Comparison of ENCODE assay signal across 8 cellular contexts in the genomic region with DNA sequence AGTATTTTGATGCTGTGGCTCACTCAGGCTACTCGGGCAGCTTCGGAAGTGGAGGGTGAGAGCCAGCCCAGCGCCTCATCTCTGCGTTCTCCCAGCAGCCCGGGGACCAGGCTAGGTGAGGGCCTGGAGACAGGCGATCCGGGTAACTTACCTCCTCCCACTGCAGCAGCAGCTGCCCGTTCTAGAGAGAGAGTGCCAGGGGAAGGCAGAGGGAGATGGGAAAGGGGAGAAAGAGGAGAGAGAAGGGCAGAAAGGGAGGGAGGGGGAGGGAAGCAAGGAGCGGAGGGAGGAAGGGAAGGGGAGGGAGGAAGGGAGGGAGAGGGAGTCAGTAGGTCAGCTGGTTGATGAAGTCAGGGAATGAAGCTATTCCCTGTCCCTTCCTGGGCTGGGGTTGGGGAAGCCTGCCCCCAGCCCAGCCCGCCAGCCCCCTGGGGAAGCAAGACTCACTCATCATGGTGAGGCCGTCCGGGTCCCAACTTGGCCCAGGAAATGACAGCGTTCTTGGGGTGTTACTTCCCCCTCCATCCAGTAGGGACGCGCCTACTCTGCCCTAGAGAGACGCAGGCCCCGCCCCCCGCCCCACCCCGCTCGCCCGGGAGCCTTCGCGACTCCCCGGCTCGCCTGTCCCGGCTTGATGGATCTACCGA. TPM values are rescaled to one million over a fixed set of nuclear protein-coding genes. Genes with fewer than 3 reads are reported as not detected.
A peak's percentile ranks its signal among the peaks of the same experiment; 100 is the strongest.
DNase-seq lines count a peak whose midpoint lies in the region; ATAC-seq and TF ChIP-seq lines count a peak whose summit lies in the region.

TSS of gene IFI27L2 (minus strand) at position 494 of the 647 bp plus-strand sequence. CDS start at position 454, 40 bp downstream.

- no peak for TF ChIP-seq CTCF in omental fat pad (IDR thresholded peaks at IDR 0.05)

- peak within 1 kb of the TSS; percentile 65 for H3K27ac ChIP-seq in temporal lobe (ENCODE audit: low read depth, low read length)

- H3K9ac ChIP-seq in ES-I3 (ENCODE audit: low read depth, low read length) = peak within 1 kb of the TSS; percentile 80; the same call in 1 of the 2 replicates

- ATAC-seq in GM21825 (IDR thresholded peaks at IDR 0.05; ENCODE audit: unreplicated experiment) (peak; percentile 94), omental fat pad (ENCODE audit: low FRiP score) (peak; percentile 92)

- no peaks in the 10 kb centered on the region for H3K9me3 ChIP-seq in ES-I3 (ENCODE audit: control insufficient read depth, insufficient read depth, low read length)

- H3K36me3 ChIP-seq in ES-I3 (ENCODE audit: insufficient read depth, low read length) = no peaks in the 10 kb centered on the region

- H3K4me1 ChIP-seq in ES-I3 (ENCODE audit: insufficient read depth, low read length) = no peaks in the 10 kb centered on the region

- DNase-seq in LHCN-M2 (ENCODE audit: low read depth) (peak; percentile 89), SK-N-DZ (ENCODE audit: low spot score) (peak; percentile 69), glomerular endothelial cell (ENCODE audit: extremely low read depth, low read depth, low spot score) (no peak), omental fat pad (ENCODE audit: low spot score) (peak; percentile 44)
- peak; percentile 50 for DNase-seq in activated naive CD4-positive, alpha-beta T cell treated with anti-CD3 and anti-CD28 coated beads, Interleukin-2, amount 50 U/mL, for 16 hours

RNA-seq across cellular contexts. Expression of gene IFI27L2, which starts in this region (rescaled TPM):
- total RNA-seq in LHCN-M2 (2014; rRNA removed) (63.5 and 107 TPM in 2 replicates), glomerular endothelial cell (27.8 and 33.6 TPM in 2 replicates), omental fat pad (100 to 1,000 TPM in 1 of 4 donors, 10 to 100 TPM in 3; 43.2 to 109 (median 47.7) TPM), temporal lobe (11.3 TPM)
- 382 TPM for polyA plus RNA-seq in LHCN-M2 (2012)
- polyA plus RNA-seq in SK-N-DZ (2014; cell fraction: cytosol; rRNA removed) = 11.7 and 29.6 TPM in 2 replicates
- polyA plus RNA-seq in SK-N-DZ (2014; cell fraction: nucleus; rRNA removed) = 11.0 and 13.2 TPM in 2 replicates
